In the genomic region with DNA sequence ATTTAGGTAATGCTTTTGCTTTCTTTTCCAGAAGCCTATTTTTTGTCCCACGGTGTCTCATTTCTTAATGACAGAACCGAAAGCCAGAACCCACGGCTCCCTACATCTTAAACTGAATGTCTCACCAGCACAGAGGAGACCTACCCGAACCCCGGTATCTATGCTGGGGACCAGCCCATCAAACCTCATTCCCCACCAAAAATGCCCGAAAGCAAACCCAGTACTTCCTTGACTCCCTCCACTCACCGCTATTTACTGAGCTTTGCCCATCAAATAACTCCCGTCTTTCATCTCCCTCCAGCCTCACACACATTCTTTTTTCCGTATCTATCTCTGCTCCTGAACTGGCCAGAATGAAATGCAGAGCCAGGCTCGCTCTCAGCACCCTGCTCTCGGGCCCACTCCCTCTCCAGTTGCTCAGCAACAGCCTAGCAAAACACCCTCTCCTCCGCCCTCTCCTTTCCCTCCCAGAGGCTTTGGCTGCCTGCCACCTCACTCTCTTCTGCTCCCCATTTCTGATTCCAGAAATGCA, we compare ENCODE assay signal across 8 cellular contexts. TPM values are rescaled to one million over a fixed set of nuclear protein-coding genes. Genes with fewer than 3 reads are reported as not detected.
DNase-seq lines count a peak whose midpoint lies in the region; ATAC-seq and TF ChIP-seq lines count a peak whose summit lies in the region.

No MANE protein-coding gene starts in this region.

- DNase-seq in BJ (ENCODE audit: low read depth) (no peak), SHP77 (lab: John Stamatoyannopoulos, UW) (peak; percentile 68 to 79), left lung (peak in 1 of 2 donors; percentile 86), germinal center (ENCODE audit: low spot score) (no peak)
- peak in 1 of 2 donors; percentile 36 for DNase-seq in stimulated activated naive CD8-positive, alpha-beta T cell treated with anti-CD3 and anti-CD28 coated beads, Interleukin-15, amount 100 ng/mL, for 72 hours

- CTCF ChIA-PET in BJ (lab: Yijun Ruan, JAX), result interaction anchor here (1.8 kb wide), 1 partner anchor 9 kb away, joined by 4 read pairs; no protein-coding TSS in a partner anchor

- no peaks in the 10 kb centered on the region for H3K9me3 Mint-ChIP-seq in stimulated activated naive CD8-positive, alpha-beta T cell treated with anti-CD3 and anti-CD28 coated beads, Interleukin-15, amount 100 ng/mL, for 72 hours

- no peak overlapping the region for H3K9ac ChIP-seq in HUES6 (ENCODE audit: low read length)
- no peak overlapping the region for H3K9ac ChIP-seq in duodenal mucosa (ENCODE audit: low read depth in 1 of 2, low read length in 2 of 2)

- H3K27me3 ChIP-seq in BJ (ENCODE audit: control insufficient read depth, insufficient read depth, low read length), result no peaks in the 10 kb centered on the region
- peaks cover 64% of the 10 kb centered on the region for H3K27me3 ChIP-seq in HUES6 (ENCODE audit: control insufficient read depth, insufficient read depth, low read length)
- peaks cover 49 to 52% of the 10 kb centered on the region in 2 donors for H3K27me3 ChIP-seq in duodenal mucosa (ENCODE audit: control insufficient read depth in 1 of 2, insufficient read depth in 2 of 2, low read length in 2 of 2)
- H3K27me3 ChIP-seq in left lung, result peaks cover 14 to 84% of the 10 kb centered on the region in 2 donors

- H3K4me3 ChIP-seq in BJ (ENCODE audit: low read depth, low read length) (peak overlapping the region; percentile 75), HUES6 (ENCODE audit: low read depth, low read length) (peak overlapping the region; percentile 50), duodenal mucosa (ENCODE audit: low read depth in 1 of 2, low read length in 2 of 2) (peak overlapping the region; percentile 36 to 54), left lung (no peak overlapping the region)

- no peaks in the 10 kb centered on the region for H3K9me3 ChIP-seq in HUES6 (ENCODE audit: control insufficient read depth, insufficient read depth, low read depth, low read length)
- no peaks in the 10 kb centered on the region for H3K9me3 ChIP-seq in duodenal mucosa (ENCODE audit: control insufficient read depth in 1 of 2, low read length in 2 of 2)
- H3K9me3 ChIP-seq in left lung, result no peaks in the 10 kb centered on the region

- H3K36me3 ChIP-seq in BJ (ENCODE audit: control insufficient read depth, insufficient read depth, low read length), result peaks cover 11% of the 10 kb centered on the region
- no peaks in the 10 kb centered on the region for H3K36me3 ChIP-seq in HUES6 (ENCODE audit: control insufficient read depth, insufficient read depth, low read length)
- H3K36me3 ChIP-seq in duodenal mucosa (ENCODE audit: control insufficient read depth in 1 of 2, insufficient read depth in 2 of 2, low read length in 2 of 2), result no peaks in the 10 kb centered on the region
- H3K36me3 ChIP-seq in left lung, result no peaks in the 10 kb centered on the region

- peaks cover 39% of the 10 kb centered on the region for H3K4me1 Mint-ChIP-seq in stimulated activated naive CD8-positive, alpha-beta T cell treated with anti-CD3 and anti-CD28 coated beads, Interleukin-15, amount 100 ng/mL, for 72 hours

- intact Hi-C loops in left lung (cut with DNase I), result loop anchor here in 1 of 2 donors (10.0 kb wide), 2 partner anchors 474 to 1024 kb away; no protein-coding TSS in a partner anchor

- peak overlapping the region; percentile 65 to 69 for H3K4me3 Mint-ChIP-seq in stimulated activated naive CD8-positive, alpha-beta T cell treated with anti-CD3 and anti-CD28 coated beads, Interleukin-15, amount 100 ng/mL, for 72 hours

- no peak overlapping the region for H3K27ac Mint-ChIP-seq in stimulated activated naive CD8-positive, alpha-beta T cell treated with anti-CD3 and anti-CD28 coated beads, Interleukin-15, amount 100 ng/mL, for 72 hours

- peaks cover 57% of the 10 kb centered on the region for H3K27me3 Mint-ChIP-seq in stimulated activated naive CD8-positive, alpha-beta T cell treated with anti-CD3 and anti-CD28 coated beads, Interleukin-15, amount 100 ng/mL, for 72 hours

- H3K27ac ChIP-seq in HUES6 (ENCODE audit: low read depth, low read length) (no peak overlapping the region), duodenal mucosa (ENCODE audit: low read depth, low read length) (no peak overlapping the region), left lung (peak overlapping the region; percentile 65 to 72)

- no peak for TF ChIP-seq CTCF in BJ (IDR thresholded peaks at IDR 0.05; ENCODE audit: insufficient read depth, low read depth, low read length)
- no peak for TF ChIP-seq CTCF in left lung (IDR thresholded peaks at IDR 0.05)

- H3K4me1 ChIP-seq in HUES6 (ENCODE audit: control insufficient read depth, insufficient read depth, low read length) (peaks cover 26% of the 10 kb centered on the region), duodenal mucosa (ENCODE audit: control insufficient read depth in 1 of 2, insufficient read depth in 2 of 2, low read length in 2 of 2) (peaks cover 18 to 19% of the 10 kb centered on the region in 2 donors), left lung (peaks cover 10 to 41% of the 10 kb centered on the region in 2 donors)

- POLR2A ChIA-PET in BJ (lab: Charles Lee), result interaction anchor here (0.6 to 1.0 kb wide), 5 partner anchors 402 to 722 kb away, joined by 3 to 17 read pairs (median 7); no protein-coding TSS in a partner anchor

- ATAC-seq in left lung (peak; percentile 75), GM19351 (IDR thresholded peaks at IDR 0.05; ENCODE audit: unreplicated experiment) (no peak)
- no peak for ATAC-seq in stimulated activated naive CD8-positive, alpha-beta T cell treated with anti-CD3 and anti-CD28 coated beads, Interleukin-15, amount 100 ng/mL, for 72 hours

RNA-seq across cellular contexts. Expression of a gene that starts 4.1 kb away (rescaled TPM):
- 882 and 1,060 TPM in 2 replicates for polyA plus RNA-seq in BJ (2011; rRNA removed)
- 478 and 512 TPM in 2 replicates for polyA minus RNA-seq in BJ (2011; rRNA and poly(A)+ RNA removed)
- total RNA-seq in left lung, result 100 to 1,000 TPM; 101 to 141 TPM

RNA-seq across cellular contexts. Expression of a gene that starts 58.1 kb away (rescaled TPM):
- polyA plus RNA-seq in BJ (2011; rRNA removed), result 122 and 142 TPM in 2 replicates
- polyA minus RNA-seq in BJ (2011; rRNA and poly(A)+ RNA removed), result 30.7 and 38.3 TPM in 2 replicates
- 10 to 100 TPM; 28.2 to 48.9 TPM for total RNA-seq in left lung

Comparison
In these comparisons a context has a peak if more than half of its experiments do, and no peak if none do; other contexts are left out.
1. DNase-seq: peak in SHP77 (2 of 2); none in BJ (single experiment) and germinal center (single experiment).
2. H3K4me3 ChIP-seq: peak in BJ (single experiment), HUES6 (single experiment) and duodenal mucosa (2 of 2); none in left lung (0 of 2).
3. H3K27ac ChIP-seq: peak in left lung (2 of 2); none in HUES6 (single experiment) and duodenal mucosa (single experiment).